In genomic region chr3:94070341-94070911, GRCh38 we compare ENCODE assay signal across 16 cellular contexts. TPM values are rescaled to one million over a fixed set of nuclear protein-coding genes. Genes with fewer than 3 reads are reported as not detected.
DNase-seq lines count a peak whose midpoint lies in the region; ATAC-seq and TF ChIP-seq lines count a peak whose summit lies in the region.
"Had no signal": no experiment of that assay in that cellular context is flagged by ENCODE, and none has a peak within 500 bp of the region (broad histone marks: within the 10 kb centered on the region; RNA-seq: fewer than 3 reads in every experiment).

No MANE protein-coding gene starts in this region.

- no peaks in the 10 kb centered on the region for H3K36me3 ChIP-seq in body of pancreas (replicated peaks in 1 of 2; ENCODE audit: insufficient read depth in 1 of 2, low read depth in 2 of 2)

- no peaks in the 10 kb centered on the region for H3K27me3 Mint-ChIP-seq in activated naive CD8-positive, alpha-beta T cell treated with anti-CD3 and anti-CD28 coated beads, Interleukin-2, amount 50 U/mL, for 24 hours

- no peaks in the 10 kb centered on the region for H3K9me3 Mint-ChIP-seq in activated naive CD8-positive, alpha-beta T cell treated with anti-CD3 and anti-CD28 coated beads, Interleukin-2, amount 50 U/mL, for 24 hours

- TF ChIP-seq POLR2A in body of pancreas (IDR thresholded peaks at IDR 0.05), result no peak

- TF ChIP-seq CTCF in body of pancreas (IDR thresholded peaks at IDR 0.05), result no peak

- H3K36me3 Mint-ChIP-seq in activated naive CD8-positive, alpha-beta T cell treated with anti-CD3 and anti-CD28 coated beads, Interleukin-2, amount 50 U/mL, for 24 hours (ENCODE audit: low read depth), result peaks cover 44% of the 10 kb centered on the region

- no peaks in the 10 kb centered on the region for H3K9me3 ChIP-seq in body of pancreas
- H3K9me3 ChIP-seq: suprapubic skin had no signal

- H3K27me3 ChIP-seq in body of pancreas, result no peaks in the 10 kb centered on the region
- H3K27me3 ChIP-seq: suprapubic skin had no signal

- intact Hi-C loops in body of pancreas (cut with DNase I), result loop anchor here (5.0 kb wide), 1 partner anchor 73 kb away; no protein-coding TSS in a partner anchor

- peaks cover 62% of the 10 kb centered on the region for H3K4me1 Mint-ChIP-seq in activated naive CD8-positive, alpha-beta T cell treated with anti-CD3 and anti-CD28 coated beads, Interleukin-2, amount 50 U/mL, for 24 hours

- ATAC-seq in GM18868 (IDR thresholded peaks at IDR 0.05; ENCODE audit: unreplicated experiment) (peak; percentile 74), GM21423 (IDR thresholded peaks at IDR 0.05; ENCODE audit: unreplicated experiment) (peak; percentile 52), HG03045 (IDR thresholded peaks at IDR 0.05; ENCODE audit: unreplicated experiment) (peak; percentile 74), body of pancreas (no peak)
- ATAC-seq in activated naive CD8-positive, alpha-beta T cell treated with anti-CD3 and anti-CD28 coated beads, Interleukin-2, amount 50 U/mL, for 24 hours, result peak; percentile 39
- ATAC-seq: K562, left colon had no signal

- no peak overlapping the region for H3K4me3 ChIP-seq in body of pancreas
- H3K4me3 ChIP-seq: K562, suprapubic skin had no signal

- no peak overlapping the region for H3K27ac ChIP-seq in body of pancreas
- H3K27ac ChIP-seq: suprapubic skin had no signal

- WGBS in body of pancreas, 2 donors, result 93 to 97% methylated on average over 6 of the region's 6 CpGs

- peaks cover 16% of the 10 kb centered on the region for H3K4me1 ChIP-seq in body of pancreas

- H3K4me3 Mint-ChIP-seq in activated naive CD8-positive, alpha-beta T cell treated with anti-CD3 and anti-CD28 coated beads, Interleukin-2, amount 50 U/mL, for 24 hours, result no peak overlapping the region

- DNase-seq in activated naive CD8-positive, alpha-beta T cell treated with anti-CD3 and anti-CD28 coated beads, Interleukin-2, amount 50 U/mL, for 24 hours, result no peak
- DNase-seq in NCI-H82 treated with DMSO at 0.1 percent for 48 hours (lab: John Stamatoyannopoulos, UW; ENCODE audit: unreplicated experiment) (no peak), body of pancreas (no peak), SHP77 (lab: John Stamatoyannopoulos, UW) (no peak)
- DNase-seq in stimulated activated CD4-positive, alpha-beta T cell treated with anti-CD3 and anti-CD28 coated beads, Interleukin-15, amount 100 ng/mL, for 24 hours, result no peak
- DNase-seq: left colon; NCI-H446 treated with DMSO at 0.1 percent for 48 hours; occipital lobe; stimulated activated CD4-positive, alpha-beta T cell treated with anti-CD3 and anti-CD28 coated beads, Interleukin-2, amount 100 ng/mL, for 24 hours; SW 1271 had no signal

- peak overlapping the region; percentile 33 for H3K27ac Mint-ChIP-seq in activated naive CD8-positive, alpha-beta T cell treated with anti-CD3 and anti-CD28 coated beads, Interleukin-2, amount 50 U/mL, for 24 hours

RNA-seq across cellular contexts. Expression of gene NSUN3, which starts 7.6 kb away (rescaled TPM):
- 10 to 100 TPM in 1 of 2 donors, 1 to 10 TPM in 1; 5.6 to 13.2 TPM for total RNA-seq in body of pancreas

RNA-seq across cellular contexts. Expression of gene DHFR2, which starts 7.7 kb away (rescaled TPM):
- 1 to 10 TPM; 2.6 to 6.2 TPM for total RNA-seq in body of pancreas

RNA-seq across cellular contexts. Expression of gene STX19, which starts 42.0 kb away (rescaled TPM):
- 1 to 10 TPM in 1 of 2 donors, under 1 TPM in 1; 0.66 to 2.1 TPM for total RNA-seq in body of pancreas
- total RNA-seq: activated CD8-positive, alpha-beta memory T cell treated with anti-CD3 and anti-CD28 coated beads for 36 hours; K562; occipital lobe had no signal
